ENCODE assay signal across 11 cellular contexts in genomic region chr1:177163844-177164379, GRCh38. TPM values are rescaled to one million over a fixed set of nuclear protein-coding genes. Genes with fewer than 3 reads are reported as not detected.
A peak's percentile ranks its signal among the peaks of the same experiment; 100 is the strongest.
DNase-seq lines count a peak whose midpoint lies in the region; ATAC-seq and TF ChIP-seq lines count a peak whose summit lies in the region.
"Had no signal": no experiment of that assay in that cellular context is flagged by ENCODE, and none has a peak within 500 bp of the region (broad histone marks: within the 10 kb centered on the region; RNA-seq: fewer than 3 reads in every experiment).

No MANE protein-coding gene starts in this region.

- no peaks in the 10 kb centered on the region for H3K9me3 Mint-ChIP-seq in HFFc6
- no peaks in the 10 kb centered on the region for H3K9me3 Mint-ChIP-seq in MCF 10A (ENCODE audit: unreplicated experiment)
- no peaks in the 10 kb centered on the region for H3K9me3 Mint-ChIP-seq in T-helper 2 cell treated with Interferon-gamma antibody and Interleukin-4, amounts not matched to agents 5 μg/mL and 100 μg/mL, for 36 hours

- H3K36me3 Mint-ChIP-seq in HFFc6 (ENCODE audit: low read depth) (no peaks in the 10 kb centered on the region), MCF 10A (ENCODE audit: insufficient read depth, unreplicated experiment) (no peaks in the 10 kb centered on the region)
- H3K36me3 Mint-ChIP-seq in T-helper 2 cell treated with Interferon-gamma antibody and Interleukin-4, amounts not matched to agents 5 μg/mL and 100 μg/mL, for 36 hours (ENCODE audit: low read depth), result no peaks in the 10 kb centered on the region

- TF ChIP-seq POLR2A in stomach (IDR thresholded peaks at IDR 0.05) (no peak), lower leg skin (IDR thresholded peaks at IDR 0.05) (no peak)

- no TSS peak for BruUV-seq in MCF 10A (replicated peaks; lab: Mats Ljungman, UMichigan)

- H3K4me1 ChIP-seq in stomach, result peaks cover 7 to 14% (median 11%) of the 10 kb centered on the region in 4 donors

- CTCF ChIA-PET in MCF 10A (lab: Yijun Ruan, JAX), result interaction anchor here (0.6 to 5.5 kb wide), 4 partner anchors 8 to 283 kb away, joined by 3 to 34 read pairs (median 4); no protein-coding TSS in a partner anchor

- TF ChIP-seq EP300 in stomach (IDR thresholded peaks at IDR 0.05), result no peak

- H3K27me3 ChIP-seq in kidney epithelial cell (ENCODE audit: control insufficient read depth, insufficient read depth, low read length) (peaks cover 32% of the 10 kb centered on the region), stomach (peaks cover 12 to 61% (median 36%) of the 10 kb centered on the region in 3 donors)

- H3K27me3 Mint-ChIP-seq in HFFc6 (ENCODE audit: insufficient read depth), result peaks cover 6% of the 10 kb centered on the region; the same call in 1 of the 2 replicates
- H3K27me3 Mint-ChIP-seq in MCF 10A (ENCODE audit: insufficient read depth, unreplicated experiment), result peaks cover 48% of the 10 kb centered on the region
- H3K27me3 Mint-ChIP-seq in T-helper 2 cell treated with Interferon-gamma antibody and Interleukin-4, amounts not matched to agents 5 μg/mL and 100 μg/mL, for 36 hours (ENCODE audit: low read depth), result peaks cover 20% of the 10 kb centered on the region

- H3K36me3 ChIP-seq in kidney epithelial cell (ENCODE audit: control insufficient read depth, insufficient read depth, low read length) (no peaks in the 10 kb centered on the region), stomach (no peaks in the 10 kb centered on the region)

- ATAC-seq in left lobe of liver (no peak), HG02970 (IDR thresholded peaks at IDR 0.05; ENCODE audit: low FRiP score, unreplicated experiment) (no peak)
- ATAC-seq: Panc1 had no signal

- WGBS in stomach, 5 donors, result 1 to 4% (median 3%) methylated on average over 7 to 15 of the region's 15 CpGs
- 2 to 4% methylated on average over 15 of the region's 15 CpGs for WGBS in lower leg skin, 2 donors

- POLR2A ChIA-PET in MCF 10A (lab: Yijun Ruan, JAX), result no interaction called here

- H3K4me3 Mint-ChIP-seq in HFFc6 (peak overlapping the region; percentile 46), MCF 10A (ENCODE audit: unreplicated experiment) (peak overlapping the region; percentile 41)
- H3K4me3 Mint-ChIP-seq in T-helper 2 cell treated with Interferon-gamma antibody and Interleukin-4, amounts not matched to agents 5 μg/mL and 100 μg/mL, for 36 hours, result no peak overlapping the region

- H3K4me3 ChIP-seq in kidney epithelial cell (ENCODE audit: low read depth, low read length), result peak overlapping the region; percentile 23
- H3K4me3 ChIP-seq in stomach, result peak overlapping the region; percentile 19 to 40 (median 36)
- H3K4me3 ChIP-seq in lower leg skin (ENCODE audit: low read depth, poor library complexity, severe bottlenecking), result no peak overlapping the region

- DNase-seq in HFFc6 (no peak), MCF 10A (ENCODE audit: unreplicated experiment) (no peak), kidney epithelial cell (ENCODE audit: low read depth) (no peak), stomach (no peak), left lobe of liver (ENCODE audit: low spot score) (no peak), lower leg skin (ENCODE audit: low spot score in 2 of 2) (no peak)
- DNase-seq in T-helper 2 cell treated with Interferon-gamma antibody and Interleukin-4, amounts not matched to agents 5 μg/mL and 100 μg/mL, for 36 hours (ENCODE audit: low spot score), result no peak
- DNase-seq: activated CD4-positive, alpha-beta T cell treated with anti-CD3 and anti-CD28 coated beads, Interleukin-2, amount 50 U/mL, for 1 hour had no signal

- no peak overlapping the region for H3K27ac ChIP-seq in stomach

- H3K27ac Mint-ChIP-seq in HFFc6, result no peak overlapping the region
- H3K27ac Mint-ChIP-seq in MCF 10A (ENCODE audit: low read depth, unreplicated experiment), result no peak overlapping the region
- H3K27ac Mint-ChIP-seq in T-helper 2 cell treated with Interferon-gamma antibody and Interleukin-4, amounts not matched to agents 5 μg/mL and 100 μg/mL, for 36 hours, result no peak overlapping the region

- no peaks in the 10 kb centered on the region for H3K9me3 ChIP-seq in stomach

- no peak for TF ChIP-seq CTCF in HFFc6 (IDR thresholded peaks at IDR 0.05)
- no peak for TF ChIP-seq CTCF in MCF 10A (IDR thresholded peaks at IDR 0.05; ENCODE audit: unreplicated experiment)
- TF ChIP-seq CTCF in kidney epithelial cell (IDR thresholded peaks at IDR 0.05; ENCODE audit: insufficient read depth, low read length, poor library complexity, severe bottlenecking), result no peak
- no peak for TF ChIP-seq CTCF in stomach (IDR thresholded peaks at IDR 0.05)
- TF ChIP-seq CTCF in lower leg skin (IDR thresholded peaks at IDR 0.05), result no peak

- H3K4me1 Mint-ChIP-seq in HFFc6 (ENCODE audit: low read depth) (no peaks in the 10 kb centered on the region), MCF 10A (ENCODE audit: insufficient read depth, unreplicated experiment) (peaks cover 5% of the 10 kb centered on the region)
- H3K4me1 Mint-ChIP-seq in T-helper 2 cell treated with Interferon-gamma antibody and Interleukin-4, amounts not matched to agents 5 μg/mL and 100 μg/mL, for 36 hours (ENCODE audit: low read depth), result no peaks in the 10 kb centered on the region

- intact Hi-C loops in MCF 10A (cut with micrococcal nuclease) (no loop called here), stomach (cut with DNase I; ENCODE audit: low total_unique reads) (no loop called here), lower leg skin (cut with DNase I; ENCODE audit: low total_unique reads) (no loop called here)

RNA-seq across cellular contexts. Expression of gene ASTN1, which starts 0.6 kb away (rescaled TPM):
- not detected for total RNA-seq in HFFc6 (2021; fragmentation: NEBNext Ultra II Directional; extraction: Animal tissue kit (Norgen Biotek cat#: 25700))
- total RNA-seq in MCF 10A (2022) (not detected in 2 replicates), kidney epithelial cell (0.14 and 0.21 TPM in 2 replicates), stomach (1 to 10 TPM in 1 of 5 donors, under 1 TPM in 1, not detected in 3; 0.72 to 2.4 TPM), left lobe of liver (0.18 TPM), lower leg skin (under 1 TPM in 2 of 4 donors, not detected in 2; 0.10 to 0.26 TPM)
- polyA plus RNA-seq in stomach, result under 1 TPM in 2 of 3 donors, not detected in 1; 0.13 to 0.31 TPM
- total RNA-seq: glomerular endothelial cell had no signal

RNA-seq across cellular contexts. Expression of gene BRINP2, which starts 6.8 kb away (rescaled TPM):
- not detected for total RNA-seq in HFFc6 (2021; fragmentation: NEBNext Ultra II Directional; extraction: Animal tissue kit (Norgen Biotek cat#: 25700))
- total RNA-seq in MCF 10A (2022) (not detected in 2 replicates), kidney epithelial cell (0.07 TPM in 1 of 2 replicates, not detected in the other), stomach (under 1 TPM in 1 of 5 donors, not detected in 4; 0.55 TPM), left lobe of liver (0.23 TPM), lower leg skin (under 1 TPM in 2 of 4 donors, not detected in 2; 0.26 to 0.42 TPM)
- polyA plus RNA-seq in stomach, result under 1 TPM in 2 of 3 donors, not detected in 1; 0.08 to 0.15 TPM
- total RNA-seq: glomerular endothelial cell had no signal
